Comparison of ENCODE assay signal across 9 cellular contexts in genomic region chrX:40157228-40158035, GRCh38. TPM values are rescaled to one million over a fixed set of nuclear protein-coding genes. Genes with fewer than 3 reads are reported as not detected.
A peak's percentile ranks its signal among the peaks of the same experiment; 100 is the strongest.
DNase-seq lines count a peak whose midpoint lies in the region; ATAC-seq, FAIRE-seq and TF ChIP-seq lines count a peak whose summit lies in the region.
"Had no signal": no experiment of that assay in that cellular context is flagged by ENCODE, and none has a peak within 500 bp of the region (broad histone marks: within the 10 kb centered on the region; RNA-seq: fewer than 3 reads in every experiment).

No MANE protein-coding gene starts in this region.

- H3K36me3 Mint-ChIP-seq in progenitor cell of endocrine pancreas (ENCODE audit: insufficient read depth): peaks cover 3% of the 10 kb centered on the region

- no peaks in the 10 kb centered on the region for H3K79me2 ChIP-seq in PC-3 (ENCODE audit: low read length)

- H3K4me1 Mint-ChIP-seq in progenitor cell of endocrine pancreas (ENCODE audit: low read depth): peaks cover 8% of the 10 kb centered on the region

- BruUV-seq in PC-3 (replicated peaks; lab: Mats Ljungman, UMichigan): TSS peak; percentile 60

- no peak overlapping the region for H3K27ac ChIP-seq in PC-3 (ENCODE audit: low read length)
- H3K27ac ChIP-seq in esophagus squamous epithelium: peak overlapping the region; percentile 54 to 80 (median 70)

- ATAC-seq in PC-3: no peak

- TF ChIP-seq CTCF in PC-3 (conservative IDR thresholded peaks at IDR 0.05; ENCODE audit: low read depth, low read length) (no peak), esophagus squamous epithelium (IDR thresholded peaks at IDR 0.05) (no peak), progenitor cell of endocrine pancreas (IDR thresholded peaks at IDR 0.05; ENCODE audit: unreplicated experiment) (no peak)

- intact Hi-C loops in PC-3 (cut with micrococcal nuclease) (no loop called here), esophagus squamous epithelium (cut with DNase I) (no loop called here)

- CTCF ChIA-PET in PC-3 (lab: Charles Lee): no interaction called here

- H3K4me1 ChIP-seq in PC-3 (ENCODE audit: insufficient read depth, low read length): peaks cover 11% of the 10 kb centered on the region; the same call in 1 of the 2 replicates
- peaks cover 5 to 47% (median 28%) of the 10 kb centered on the region in 3 donors for H3K4me1 ChIP-seq in esophagus squamous epithelium

- H3K4me3 ChIP-seq in PC-3 (ENCODE audit: low read length): peak overlapping the region; percentile 75
- peak overlapping the region; percentile 36 to 69 (median 44) for H3K4me3 ChIP-seq in esophagus squamous epithelium

- H3K4me3 Mint-ChIP-seq in progenitor cell of endocrine pancreas (ENCODE audit: low read depth): peak overlapping the region; percentile 49

- FAIRE-seq in G401.6 (lab: Jason Lieb, UNC): peak; percentile 72
- FAIRE-seq: endometrium had no signal

- no peak for TF ChIP-seq POLR2A in esophagus squamous epithelium (IDR thresholded peaks at IDR 0.05)

- no peaks in the 10 kb centered on the region for H3K9me3 Mint-ChIP-seq in progenitor cell of endocrine pancreas (ENCODE audit: low read depth)

- H4K20me1 ChIP-seq in PC-3 (ENCODE audit: low read length): no peaks in the 10 kb centered on the region

- no peaks in the 10 kb centered on the region for H3K9me2 ChIP-seq in PC-3 (replicated peaks; ENCODE audit: low read length)

- no peak overlapping the region for H3K27ac Mint-ChIP-seq in progenitor cell of endocrine pancreas

- no peaks in the 10 kb centered on the region for H3K27me3 ChIP-seq in PC-3 (ENCODE audit: low read length)
- peaks cover 0 to 11% (median 0%) of the 10 kb centered on the region in 4 donors for H3K27me3 ChIP-seq in esophagus squamous epithelium

- peaks cover 17% of the 10 kb centered on the region for H3K27me3 Mint-ChIP-seq in progenitor cell of endocrine pancreas

- POLR2A ChIA-PET in PC-3 (lab: Charles Lee; ENCODE audit: unreplicated experiment): no interaction called here

- H3K36me3 ChIP-seq in PC-3 (ENCODE audit: low read depth, low read length) (no peaks in the 10 kb centered on the region), esophagus squamous epithelium (no peaks in the 10 kb centered on the region)

- H3K9me3 ChIP-seq in PC-3 (ENCODE audit: low read length): no peaks in the 10 kb centered on the region
- H3K9me3 ChIP-seq in esophagus squamous epithelium: no peaks in the 10 kb centered on the region

- WGBS in esophagus squamous epithelium, 2 donors: 57 to 90% methylated on average over 2 to 15 of the region's 15 CpGs

- H2AFZ ChIP-seq in PC-3 (ENCODE audit: low read length): peak overlapping the region; percentile 99

- no peaks in the 10 kb centered on the region for H3F3A ChIP-seq in PC-3 (ENCODE audit: low read length, unreplicated experiment)

- H3K4me2 ChIP-seq in PC-3 (ENCODE audit: low read length): peak overlapping the region; percentile 100

- no peak for DNase-seq in PC-3
- no peak for DNase-seq in esophagus squamous epithelium (lab: John Stamatoyannopoulos, UW)
- no peak for DNase-seq in progenitor cell of endocrine pancreas (ENCODE audit: low spot score, unreplicated experiment)
- no peak for DNase-seq in NCI-H446 treated with DMSO at 0.1 percent for 48 hours (lab: John Stamatoyannopoulos, UW)
- DNase-seq in SKM-1 (lab: John Stamatoyannopoulos, UW; ENCODE audit: unreplicated experiment): no peak
- no peak for DNase-seq in NCI-H2081 (lab: John Stamatoyannopoulos, UW)
- no peak for DNase-seq in dedifferentiated amniotic fluid mesenchymal stem cell (ENCODE audit: extremely low spot score)

- peak overlapping the region; percentile 76 for H3K9ac ChIP-seq in PC-3 (ENCODE audit: low read length)

RNA-seq across cellular contexts. Expression of gene BCOR, which starts 59.7 kb away (rescaled TPM):
- total RNA-seq in PC-3 (2014; rRNA removed): 21.8 and 41.9 TPM in 2 replicates
- 10 to 100 TPM; 12.0 to 20.1 (median 17.4) TPM for total RNA-seq in esophagus squamous epithelium
- 20.5 TPM in 2 replicates for total RNA-seq in progenitor cell of endocrine pancreas
